In genomic region chr16:55470533-55471371, GRCh38 we compare ENCODE assay signal across 11 cellular contexts. TPM values are rescaled to one million over a fixed set of nuclear protein-coding genes. Genes with fewer than 3 reads are reported as not detected.
DNase-seq lines count a peak whose midpoint lies in the region; TF ChIP-seq lines count a peak whose summit lies in the region.
"Had no signal": no experiment of that assay in that cellular context is flagged by ENCODE, and none has a peak within 500 bp of the region (broad histone marks: within the 10 kb centered on the region; RNA-seq: fewer than 3 reads in every experiment).

No MANE protein-coding gene starts in this region.

- TF ChIP-seq CTCF in fibroblast of lung (conservative IDR thresholded peaks at IDR 0.05 in 1 of 2, IDR thresholded peaks at IDR 0.05 in 1 of 2; ENCODE audit: low read depth in 1 of 2, low read length in 2 of 2) (no peak), hepatocyte (IDR thresholded peaks at IDR 0.05; ENCODE audit: poor library complexity) (no peak)

- H3K4me3 ChIP-seq in SJSA1 (no peak overlapping the region), fibroblast of lung (replicated peaks in 1 of 4; ENCODE audit: control extremely low read depth in 1 of 4, insufficient read depth in 1 of 4, low read depth in 3 of 4, low read length in 4 of 4) (no peak overlapping the region), hepatocyte (no peak overlapping the region)

- H3K4me1 ChIP-seq in SJSA1 (replicated peaks) (peaks cover 37% of the 10 kb centered on the region), fibroblast of lung (ENCODE audit: control insufficient read depth, extremely low read depth, insufficient read depth, low read length) (peaks cover 17% of the 10 kb centered on the region), hepatocyte (ENCODE audit: insufficient read depth) (no peaks in the 10 kb centered on the region)

- no peaks in the 10 kb centered on the region; the same call in 1 of the 2 replicates for H3K36me3 ChIP-seq in SJSA1
- no peaks in the 10 kb centered on the region for H3K36me3 ChIP-seq in fibroblast of lung (ENCODE audit: control insufficient read depth, insufficient read depth, low read length)
- H3K36me3 ChIP-seq in hepatocyte (replicated peaks; ENCODE audit: insufficient read depth, low read depth) = no peaks in the 10 kb centered on the region

- H2AFZ ChIP-seq in fibroblast of lung (ENCODE audit: low read length) (no peak overlapping the region), hepatocyte (no peak overlapping the region)

- no peaks in the 10 kb centered on the region for H3K79me2 ChIP-seq in fibroblast of lung (ENCODE audit: control insufficient read depth, insufficient read depth, low read length)
- H3K79me2 ChIP-seq in hepatocyte = no peaks in the 10 kb centered on the region

- H3K4me2 ChIP-seq in fibroblast of lung (ENCODE audit: extremely low read depth, insufficient read depth, low read length) (no peak overlapping the region), hepatocyte (no peak overlapping the region)

- TF ChIP-seq POLR2A in erythroblast (IDR thresholded peaks at IDR 0.05; ENCODE audit: low read length) = no peak

- DNase-seq in EL (peak; percentile 71), SJSA1 (ENCODE audit: low read depth in 1 of 2, low spot score in 2 of 2) (peak; percentile 64 to 78), fibroblast of lung (ENCODE audit: low read depth in 2 of 2) (peak; percentile 52 to 59), renal cortical epithelial cell (ENCODE audit: low read depth) (peak; percentile 23), hepatocyte (ENCODE audit: low spot score) (no peak), occipital lobe (lab: John Stamatoyannopoulos, UW) (no peak), COLO668 (lab: John Stamatoyannopoulos, UW; ENCODE audit: unreplicated experiment) (no peak), erythroblast (lab: John Stamatoyannopoulos, UW) (no peak)
- DNase-seq: activated T-cell treated with anti-CD3 and anti-CD28 coated beads for 4 hours, DND-41 had no signal

- no peak overlapping the region for H3K9ac ChIP-seq in fibroblast of lung (ENCODE audit: insufficient read depth, low read length)

- H3K27ac ChIP-seq in SJSA1 = peak overlapping the region; percentile 93
- H3K27ac ChIP-seq in fibroblast of lung (ENCODE audit: insufficient read depth, low read length) = peak overlapping the region; percentile 65
- H3K27ac ChIP-seq in hepatocyte = no peak overlapping the region

- H3K9me3 ChIP-seq in SJSA1 (replicated peaks) (no peaks in the 10 kb centered on the region), fibroblast of lung (ENCODE audit: control insufficient read depth, insufficient read depth, low read depth, low read length) (no peaks in the 10 kb centered on the region), hepatocyte (ENCODE audit: low read depth) (no peaks in the 10 kb centered on the region)

- H3K27me3 ChIP-seq in SJSA1 (replicated peaks) (no peaks in the 10 kb centered on the region), fibroblast of lung (ENCODE audit: control insufficient read depth, insufficient read depth, low read length) (no peaks in the 10 kb centered on the region), hepatocyte (no peaks in the 10 kb centered on the region)

- 68% methylated on average over 7 of the region's 7 CpGs for WGBS in hepatocyte (ENCODE audit: low lambda C conversion rate, missing lambda C conversion rate)

- H4K20me1 ChIP-seq in fibroblast of lung (ENCODE audit: control insufficient read depth, extremely low read depth, insufficient read depth, low read length) (no peaks in the 10 kb centered on the region), hepatocyte (ENCODE audit: insufficient read depth, poor library complexity, severe bottlenecking) (no peaks in the 10 kb centered on the region)

- H3K9me2 ChIP-seq in hepatocyte (replicated peaks; ENCODE audit: insufficient read depth) = no peaks in the 10 kb centered on the region

RNA-seq across cellular contexts. Expression of gene MMP2, which starts 8.2 kb away (rescaled TPM):
- 231 and 305 TPM in 2 replicates for total RNA-seq in SJSA1 (2014; rRNA removed; shearing (Covaris generic))
- total RNA-seq in fibroblast of lung (1,311 and 1,457 TPM in 2 replicates), renal cortical epithelial cell (7.1 and 211 TPM in 2 replicates), hepatocyte (107 and 128 TPM in 2 replicates), occipital lobe (9.4 TPM)
- polyA plus RNA-seq in fibroblast of lung (760 and 1,609 TPM in 2 replicates), hepatocyte (196 and 198 TPM in 2 replicates)
- 608 and 1,202 TPM in 2 replicates for polyA plus RNA-seq in fibroblast of lung (2012)
- polyA minus RNA-seq in fibroblast of lung (ENCODE audit: low replicate concordance) = 617 and 1,278 TPM in 2 replicates

RNA-seq across cellular contexts. Expression of gene LPCAT2, which starts 38.1 kb away (rescaled TPM):
- 0.47 TPM in 1 of 2 replicates, not detected in the other for total RNA-seq in SJSA1 (2014; rRNA removed; shearing (Covaris generic))
- total RNA-seq in fibroblast of lung (13.1 and 17.8 TPM in 2 replicates), renal cortical epithelial cell (5.2 and 9.7 TPM in 2 replicates), hepatocyte (9.5 and 13.9 TPM in 2 replicates), occipital lobe (3.1 TPM)
- polyA plus RNA-seq in fibroblast of lung (10.2 and 13.6 TPM in 2 replicates), hepatocyte (6.4 and 10.6 TPM in 2 replicates)
- 5.4 and 9.0 TPM in 2 replicates for polyA plus RNA-seq in fibroblast of lung (2012)
- 3.4 and 5.3 TPM in 2 replicates for polyA minus RNA-seq in fibroblast of lung (ENCODE audit: low replicate concordance)
- total RNA-seq: OCI-LY7 had no signal

Comparison
In these comparisons a context has a peak if more than half of its experiments do, and no peak if none do; other contexts are left out.
1. DNase-seq: peak in EL (single experiment), SJSA1 (2 of 2), fibroblast of lung (2 of 2) and renal cortical epithelial cell (single experiment); none in hepatocyte (single experiment), occipital lobe (single experiment), COLO668 (single experiment) and erythroblast (0 of 2).